Comparison of ENCODE assay signal across 8 cellular contexts in genomic region chr1:177656598-177656997, GRCh38.
"Had no signal": no experiment of that assay in that cellular context is flagged by ENCODE, and none has a peak within 500 bp of the region (broad histone marks: within the 10 kb centered on the region; RNA-seq: fewer than 3 reads in every experiment).

No MANE protein-coding gene starts in this region.

- DNase-seq: GM23248, GOT3, H7, HFFc6, KBM-7 had no signal

- H3K4me1 ChIP-seq: HAP-1 had no signal

- H3K9me3 ChIP-seq: HAP-1 had no signal

- H2AFZ ChIP-seq: GM23248 had no signal

- H3K27ac ChIP-seq: GM23248 had no signal

- FAIRE-seq: HTR-8/SVneo had no signal

- ATAC-seq: HCT116 had no signal

- H3K4me3 ChIP-seq: GM23248, HAP-1 had no signal

- H3K36me3 ChIP-seq: HAP-1 had no signal

- H3K9ac ChIP-seq: GM23248 had no signal
